8 cellular contexts compared by ENCODE assay signal in the genomic region with DNA sequence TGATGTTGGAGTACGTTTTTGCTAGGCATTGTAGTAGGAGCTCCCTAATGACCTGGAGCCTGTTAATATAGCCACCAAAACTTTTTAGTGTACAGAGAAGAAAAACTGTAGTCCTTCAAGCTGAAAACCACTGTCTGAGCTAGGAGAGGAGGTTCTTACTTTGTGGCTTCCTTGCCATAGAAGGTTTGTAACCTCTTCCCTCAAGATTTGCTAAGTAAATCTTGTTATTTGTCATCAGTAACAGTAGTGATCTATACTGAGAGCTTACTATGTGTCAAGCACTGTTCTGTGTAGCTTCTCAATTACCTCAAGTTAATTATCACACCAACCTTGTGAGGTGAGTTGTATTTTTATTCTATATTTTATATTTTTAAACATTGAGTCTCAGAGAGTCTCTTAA. TPM values are rescaled to one million over a fixed set of nuclear protein-coding genes. Genes with fewer than 3 reads are reported as not detected.
DNase-seq lines count a peak whose midpoint lies in the region; ATAC-seq and TF ChIP-seq lines count a peak whose summit lies in the region.

No MANE protein-coding gene starts in this region.

- H3K36me3 Mint-ChIP-seq in activated naive CD4-positive, alpha-beta T cell treated with anti-CD3 and anti-CD28 coated beads, Interleukin-2, amount 50 U/mL, for 24 hours = peaks cover 7% of the 10 kb centered on the region

- no peak for DNase-seq in activated naive CD4-positive, alpha-beta T cell treated with anti-CD3 and anti-CD28 coated beads, Interleukin-2, amount 50 U/mL, for 16 hours
- no peak for DNase-seq in SIG-M5 treated with dmso at 0.1 percent for 504 hours (lab: John Stamatoyannopoulos, UW; ENCODE audit: unreplicated experiment)
- DNase-seq in NCI-H2029 treated with DMSO at 0.1 percent for 48 hours (lab: John Stamatoyannopoulos, UW) = no peak
- DNase-seq in mucosa of gallbladder (ENCODE audit: low spot score) = no peak
- DNase-seq in foreskin fibroblast = no peak

- TF ChIP-seq CTCF in foreskin fibroblast (IDR thresholded peaks at IDR 0.05; ENCODE audit: low read depth, low read length) = no peak

- H3K4me3 Mint-ChIP-seq in activated naive CD4-positive, alpha-beta T cell treated with anti-CD3 and anti-CD28 coated beads, Interleukin-2, amount 50 U/mL, for 24 hours = peak overlapping the region; percentile 90

- no peaks in the 10 kb centered on the region for H3K27me3 Mint-ChIP-seq in activated naive CD4-positive, alpha-beta T cell treated with anti-CD3 and anti-CD28 coated beads, Interleukin-2, amount 50 U/mL, for 24 hours

- no peaks in the 10 kb centered on the region for H3K9me3 Mint-ChIP-seq in activated naive CD4-positive, alpha-beta T cell treated with anti-CD3 and anti-CD28 coated beads, Interleukin-2, amount 50 U/mL, for 24 hours

- no peak overlapping the region for H3K4me3 ChIP-seq in foreskin fibroblast (ENCODE audit: low read depth in 1 of 2, low read length in 2 of 2)

- peak overlapping the region; percentile 99 for H3K27ac Mint-ChIP-seq in activated naive CD4-positive, alpha-beta T cell treated with anti-CD3 and anti-CD28 coated beads, Interleukin-2, amount 50 U/mL, for 24 hours

- H3K4me1 Mint-ChIP-seq in activated naive CD4-positive, alpha-beta T cell treated with anti-CD3 and anti-CD28 coated beads, Interleukin-2, amount 50 U/mL, for 24 hours = peaks cover 91% of the 10 kb centered on the region

- ATAC-seq in HG02610 (IDR thresholded peaks at IDR 0.05; ENCODE audit: unreplicated experiment) (peak; percentile 99), HG03521 (IDR thresholded peaks at IDR 0.05; ENCODE audit: unreplicated experiment) (peak; percentile 88)

RNA-seq across cellular contexts. Expression of gene LRRC8C, which starts 21.2 kb away (rescaled TPM):
- 6.0 TPM for total RNA-seq in mucosa of gallbladder
